In the genomic region with DNA sequence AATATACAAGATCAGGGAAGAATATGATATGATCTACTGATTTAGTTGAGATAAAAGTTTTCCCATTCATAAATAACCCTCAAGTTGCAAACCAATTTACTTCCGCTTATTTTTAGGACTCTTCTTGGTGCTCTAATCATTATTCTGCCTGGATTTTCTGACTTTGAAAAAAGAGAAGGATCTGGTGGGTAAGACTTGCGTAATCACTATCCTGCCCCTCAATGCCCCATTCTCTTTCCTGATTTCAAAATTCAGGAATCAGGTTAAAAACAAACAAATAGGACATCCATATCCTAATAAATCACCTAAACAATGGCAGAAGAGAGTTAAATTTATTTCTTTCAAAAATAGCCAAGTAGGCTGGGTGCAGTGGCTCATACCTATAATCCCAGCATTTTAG, we compare ENCODE assay signal across 26 cellular contexts.
"Had no signal": no experiment of that assay in that cellular context is flagged by ENCODE, and none has a peak within 500 bp of the region (broad histone marks: within the 10 kb centered on the region; RNA-seq: fewer than 3 reads in every experiment).

No MANE protein-coding gene starts in this region.

- H3K27ac Mint-ChIP-seq: immature natural killer cell; naive thymus-derived CD4-positive, alpha-beta T cell; progenitor cell of endocrine pancreas; stimulated activated naive CD8-positive, alpha-beta T cell treated with anti-CD3 and anti-CD28 coated beads, Interleukin-15, Interleukin-2, amounts not matched to agents 100 ng/mL and 50 ng/mL, for 24 hours had no signal

- H3K27me3 ChIP-seq: ovary, right atrium auricular region, suprapubic skin, tibial artery, upper lobe of right lung, uterus had no signal

- FAIRE-seq: kidney had no signal

- H3K4me1 Mint-ChIP-seq: immature natural killer cell had no signal

- H3K9me3 Mint-ChIP-seq: immature natural killer cell; naive thymus-derived CD4-positive, alpha-beta T cell; natural killer cell treated with Interleukin-12 subunit alpha and Interleukin-12 subunit beta and Interleukin-15 and Interleukin-18, amount 100 ng/mL, for 72 hours; stimulated activated naive CD8-positive, alpha-beta T cell treated with anti-CD3 and anti-CD28 coated beads, Interleukin-15, Interleukin-2, amounts not matched to agents 100 ng/mL and 50 ng/mL, for 24 hours had no signal

- H3K4me3 Mint-ChIP-seq: immature natural killer cell; naive thymus-derived CD4-positive, alpha-beta T cell; natural killer cell treated with Interleukin-12 subunit alpha and Interleukin-12 subunit beta and Interleukin-15 and Interleukin-18, amount 100 ng/mL, for 72 hours; stimulated activated naive CD8-positive, alpha-beta T cell treated with anti-CD3 and anti-CD28 coated beads, Interleukin-15, Interleukin-2, amounts not matched to agents 100 ng/mL and 50 ng/mL, for 24 hours had no signal

- H3K36me3 ChIP-seq: ovary, uterus had no signal

- H3K4me1 ChIP-seq: right atrium auricular region, suprapubic skin, tibial artery, upper lobe of right lung, uterus had no signal

- H3K4me3 ChIP-seq: left ventricle myocardium inferior, lung, mucosa of descending colon, ovary, right atrium auricular region, skin epidermis, suprapubic skin, thoracic aorta, tibial artery, upper lobe of right lung, uterus had no signal

- ATAC-seq: left colon; mucosa of descending colon; naive thymus-derived CD4-positive, alpha-beta T cell; natural killer cell treated with Interleukin-12 subunit alpha and Interleukin-12 subunit beta and Interleukin-15 and Interleukin-18, amount 100 ng/mL, for 72 hours; sciatic nerve; upper lobe of right lung had no signal

- DNase-seq: hypothalamus; immature natural killer cell; left colon; left ventricle myocardium inferior; midbrain; mucosa of descending colon; naive thymus-derived CD4-positive, alpha-beta T cell; ovary; stimulated activated CD4-positive, alpha-beta T cell treated with anti-CD3 and anti-CD28 coated beads, Interleukin-12 subunit alpha, Interleukin-12 subunit beta, amount 100 ng/mL, for 4 hours; stimulated activated CD4-positive, alpha-beta T cell treated with anti-CD3 and anti-CD28 coated beads, Interleukin-15, amount 100 ng/mL, for 24 hours; stimulated activated CD4-positive, alpha-beta T cell treated with anti-CD3 and anti-CD28 coated beads, Interleukin-2, amount 100 ng/mL, for 24 hours; stimulated activated CD4-positive, alpha-beta T cell treated with anti-CD3 and anti-CD28 coated beads, Interleukin-4, amount 100 ng/mL, for 1 hour; stimulated activated naive CD4-positive, alpha-beta T cell; tibial artery; upper lobe of right lung; uterus had no signal

- H3K9me3 ChIP-seq: left ventricle myocardium inferior, mucosa of descending colon, ovary, right atrium auricular region, suprapubic skin, thoracic aorta, tibial artery, upper lobe of right lung, uterus had no signal

- H3K27ac ChIP-seq: left ventricle myocardium inferior, ovary, right atrium auricular region, skin epidermis, suprapubic skin, thoracic aorta, tibial artery, upper lobe of right lung, uterus had no signal
